8 cellular contexts compared by ENCODE assay signal in the genomic region with DNA sequence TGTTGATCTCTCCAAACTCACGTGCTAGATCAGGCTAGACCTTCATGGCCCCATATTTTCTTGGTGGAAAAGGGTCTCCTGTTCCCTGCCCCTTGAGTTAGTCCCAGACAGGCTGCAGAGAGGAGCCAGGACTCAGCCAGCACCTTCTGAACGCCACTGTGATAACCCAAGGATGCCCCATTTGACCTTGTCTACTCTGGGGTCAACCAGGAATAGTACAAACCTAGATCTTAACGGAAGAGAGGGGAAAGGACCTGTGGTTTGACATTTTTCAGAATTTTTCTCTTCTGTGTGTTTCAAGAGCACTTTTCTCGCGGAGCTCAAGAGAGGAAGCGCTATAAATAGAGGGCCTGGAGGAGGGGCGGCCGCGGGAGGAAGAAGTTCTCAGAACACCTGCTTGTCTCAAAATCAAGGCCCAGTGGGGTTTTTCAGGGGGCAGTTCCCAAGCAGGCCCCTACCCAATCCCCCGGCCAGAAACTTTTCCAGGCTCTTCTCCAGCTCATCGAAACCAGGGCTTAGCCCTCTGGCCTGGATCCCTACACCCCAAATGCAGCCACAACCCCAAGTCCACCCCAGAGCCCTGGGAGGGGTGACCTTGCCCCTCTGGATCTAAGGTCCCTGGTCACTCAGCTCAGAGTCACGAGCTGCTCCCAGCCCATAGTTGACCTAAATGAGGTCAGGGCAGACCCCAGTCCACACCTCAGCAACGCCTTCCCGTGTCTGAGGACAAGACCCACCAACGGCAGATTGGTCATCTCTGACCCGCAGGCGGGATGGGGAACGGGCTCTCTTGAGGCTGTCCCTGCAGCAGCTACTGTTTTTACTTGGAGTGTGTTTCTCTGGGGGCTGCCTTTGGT.
DNase-seq lines count a peak whose midpoint lies in the region; ATAC-seq and TF ChIP-seq lines count a peak whose summit lies in the region.
"Had no signal": no experiment of that assay in that cellular context is flagged by ENCODE, and none has a peak within 500 bp of the region (broad histone marks: within the 10 kb centered on the region; RNA-seq: fewer than 3 reads in every experiment).

No MANE protein-coding gene starts in this region.

- TF ChIP-seq CTCF in Peyer's patch (IDR thresholded peaks at IDR 0.05): no peak

- H3K4me1 ChIP-seq in Peyer's patch: peaks cover 0 to 23% (median 10%) of the 10 kb centered on the region in 4 donors

- H3K9me3 ChIP-seq in Peyer's patch: no peaks in the 10 kb centered on the region

- H3K36me3 ChIP-seq in Peyer's patch: no peaks in the 10 kb centered on the region

- DNase-seq in Peyer's patch (peak in 2 of 3 donors; percentile 84 to 91), NCI-H446 (lab: John Stamatoyannopoulos, UW) (no peak), dedifferentiated amniotic fluid mesenchymal stem cell (ENCODE audit: extremely low spot score) (no peak)
- no peak for DNase-seq in effector CD8-positive, alpha-beta T cell (lab: John Stamatoyannopoulos, UW)

- peak overlapping the region in 1 of 4 donors; percentile 15 for H3K4me3 ChIP-seq in Peyer's patch

- TF ChIP-seq POLR2A in Peyer's patch (IDR thresholded peaks at IDR 0.05): no peak

- ATAC-seq in GM19043 (IDR thresholded peaks at IDR 0.05; ENCODE audit: low read depth, unreplicated experiment) (peak; percentile 58), HG02884 (IDR thresholded peaks at IDR 0.05; ENCODE audit: unreplicated experiment) (peak; percentile 62)
- ATAC-seq: Panc1 had no signal

- H3K27ac ChIP-seq in Peyer's patch (peak overlapping the region; percentile 60 to 83 (median 73)), cingulate gyrus (ENCODE audit: low read depth, low read length) (peak overlapping the region; percentile 1)

- H3K27me3 ChIP-seq in Peyer's patch: no peaks in the 10 kb centered on the region

Comparison
In these comparisons a context has a peak if more than half of its experiments do, and no peak if none do; other contexts are left out.
1. DNase-seq: peak in Peyer's patch (2 of 3); none in NCI-H446 (0 of 2), dedifferentiated amniotic fluid mesenchymal stem cell (single experiment) and effector CD8-positive, alpha-beta T cell (single experiment).